In the genomic region with DNA sequence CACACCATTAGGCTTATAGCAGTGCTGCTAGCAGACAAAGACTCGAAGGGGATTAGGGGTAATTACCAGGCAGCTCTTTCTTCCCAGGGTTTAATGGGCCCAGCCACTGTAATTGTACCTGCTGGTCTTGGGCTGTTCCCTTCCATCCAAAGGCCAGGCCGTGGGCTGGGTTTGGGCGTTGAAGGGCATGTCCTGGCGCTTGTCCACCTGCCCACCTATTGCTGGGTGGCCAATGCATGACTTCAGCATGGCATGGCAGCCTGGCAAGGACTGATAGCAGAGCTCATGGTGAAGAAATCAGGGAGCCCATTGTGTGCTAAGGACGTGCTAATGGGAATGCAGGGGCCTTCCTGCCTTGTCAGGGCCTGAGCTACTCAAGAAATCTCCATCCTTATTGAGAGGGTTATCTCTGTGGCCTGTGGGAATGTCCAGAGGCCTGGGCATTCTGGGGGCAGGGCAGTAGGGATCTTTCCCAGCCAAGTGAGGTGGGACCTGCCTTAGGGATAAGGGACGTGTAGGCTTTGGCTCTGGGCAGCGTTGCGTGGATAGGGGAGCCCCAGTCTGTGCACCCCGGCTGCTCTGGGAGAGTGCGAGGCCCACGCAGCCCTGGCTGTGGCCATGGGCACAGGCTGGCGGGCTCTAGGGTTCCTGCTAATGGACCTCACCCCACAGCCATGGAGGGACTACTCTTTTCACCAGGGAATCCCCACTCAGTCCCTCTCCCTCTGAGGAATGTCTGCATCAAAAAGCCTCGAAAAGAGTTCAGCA, we compare ENCODE assay signal across 1 cellular context.
TF ChIP-seq lines count a peak whose summit lies in the region.

No MANE protein-coding gene starts in this region.

TF ChIP-seq in GM23338, 12 proteins besides CTCF, POLR2A, EP300 and RAD21 (continued from another document):
- TF ChIP-seq, protein P1, sequence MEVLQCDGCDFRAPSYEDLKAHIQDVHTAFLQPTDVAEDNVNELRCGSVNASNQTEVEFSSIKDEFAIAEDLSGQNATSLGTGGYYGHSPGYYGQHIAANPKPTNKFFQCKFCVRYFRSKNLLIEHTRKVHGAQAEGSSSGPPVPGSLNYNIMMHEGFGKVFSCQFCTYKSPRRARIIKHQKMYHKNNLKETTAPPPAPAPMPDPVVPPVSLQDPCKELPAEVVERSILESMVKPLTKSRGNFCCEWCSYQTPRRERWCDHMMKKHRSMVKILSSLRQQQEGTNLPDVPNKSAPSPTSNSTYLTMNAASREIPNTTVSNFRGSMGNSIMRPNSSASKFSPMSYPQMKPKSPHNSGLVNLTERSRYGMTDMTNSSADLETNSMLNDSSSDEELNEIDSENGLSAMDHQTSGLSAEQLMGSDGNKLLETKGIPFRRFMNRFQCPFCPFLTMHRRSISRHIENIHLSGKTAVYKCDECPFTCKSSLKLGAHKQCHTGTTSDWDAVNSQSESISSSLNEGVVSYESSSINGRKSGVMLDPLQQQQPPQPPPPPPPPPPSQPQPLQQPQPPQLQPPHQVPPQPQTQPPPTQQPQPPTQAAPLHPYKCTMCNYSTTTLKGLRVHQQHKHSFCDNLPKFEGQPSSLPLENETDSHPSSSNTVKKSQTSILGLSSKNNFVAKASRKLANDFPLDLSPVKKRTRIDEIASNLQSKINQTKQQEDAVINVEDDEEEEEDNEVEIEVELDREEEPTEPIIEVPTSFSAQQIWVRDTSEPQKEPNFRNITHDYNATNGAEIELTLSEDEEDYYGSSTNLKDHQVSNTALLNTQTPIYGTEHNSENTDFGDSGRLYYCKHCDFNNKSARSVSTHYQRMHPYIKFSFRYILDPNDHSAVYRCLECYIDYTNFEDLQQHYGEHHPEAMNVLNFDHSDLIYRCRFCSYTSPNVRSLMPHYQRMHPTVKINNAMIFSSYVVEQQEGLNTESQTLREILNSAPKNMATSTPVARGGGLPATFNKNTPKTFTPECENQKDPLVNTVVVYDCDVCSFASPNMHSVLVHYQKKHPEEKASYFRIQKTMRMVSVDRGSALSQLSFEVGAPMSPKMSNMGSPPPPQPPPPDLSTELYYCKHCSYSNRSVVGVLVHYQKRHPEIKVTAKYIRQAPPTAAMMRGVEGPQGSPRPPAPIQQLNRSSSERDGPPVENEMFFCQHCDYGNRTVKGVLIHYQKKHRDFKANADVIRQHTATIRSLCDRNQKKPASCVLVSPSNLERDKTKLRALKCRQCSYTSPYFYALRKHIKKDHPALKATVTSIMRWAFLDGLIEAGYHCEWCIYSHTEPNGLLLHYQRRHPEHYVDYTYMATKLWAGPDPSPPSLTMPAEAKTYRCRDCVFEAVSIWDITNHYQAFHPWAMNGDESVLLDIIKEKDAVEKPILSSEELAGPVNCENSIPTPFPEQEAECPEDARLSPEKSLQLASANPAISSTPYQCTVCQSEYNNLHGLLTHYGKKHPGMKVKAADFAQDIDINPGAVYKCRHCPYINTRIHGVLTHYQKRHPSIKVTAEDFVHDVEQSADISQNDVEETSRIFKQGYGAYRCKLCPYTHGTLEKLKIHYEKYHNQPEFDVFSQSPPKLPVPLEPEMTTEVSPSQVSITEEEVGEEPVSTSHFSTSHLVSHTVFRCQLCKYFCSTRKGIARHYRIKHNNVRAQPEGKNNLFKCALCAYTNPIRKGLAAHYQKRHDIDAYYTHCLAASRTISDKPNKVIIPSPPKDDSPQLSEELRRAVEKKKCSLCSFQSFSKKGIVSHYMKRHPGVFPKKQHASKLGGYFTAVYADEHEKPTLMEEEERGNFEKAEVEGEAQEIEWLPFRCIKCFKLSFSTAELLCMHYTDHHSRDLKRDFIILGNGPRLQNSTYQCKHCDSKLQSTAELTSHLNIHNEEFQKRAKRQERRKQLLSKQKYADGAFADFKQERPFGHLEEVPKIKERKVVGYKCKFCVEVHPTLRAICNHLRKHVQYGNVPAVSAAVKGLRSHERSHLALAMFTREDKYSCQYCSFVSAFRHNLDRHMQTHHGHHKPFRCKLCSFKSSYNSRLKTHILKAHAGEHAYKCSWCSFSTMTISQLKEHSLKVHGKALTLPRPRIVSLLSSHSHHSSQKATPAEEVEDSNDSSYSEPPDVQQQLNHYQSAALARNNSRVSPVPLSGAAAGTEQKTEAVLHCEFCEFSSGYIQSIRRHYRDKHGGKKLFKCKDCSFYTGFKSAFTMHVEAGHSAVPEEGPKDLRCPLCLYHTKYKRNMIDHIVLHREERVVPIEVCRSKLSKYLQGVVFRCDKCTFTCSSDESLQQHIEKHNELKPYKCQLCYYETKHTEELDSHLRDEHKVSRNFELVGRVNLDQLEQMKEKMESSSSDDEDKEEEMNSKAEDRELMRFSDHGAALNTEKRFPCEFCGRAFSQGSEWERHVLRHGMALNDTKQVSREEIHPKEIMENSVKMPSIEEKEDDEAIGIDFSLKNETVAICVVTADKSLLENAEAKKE (CRISPR knock-in tag; IDR thresholded peaks at IDR 0.05): no peak
- TF ChIP-seq, protein P2, sequence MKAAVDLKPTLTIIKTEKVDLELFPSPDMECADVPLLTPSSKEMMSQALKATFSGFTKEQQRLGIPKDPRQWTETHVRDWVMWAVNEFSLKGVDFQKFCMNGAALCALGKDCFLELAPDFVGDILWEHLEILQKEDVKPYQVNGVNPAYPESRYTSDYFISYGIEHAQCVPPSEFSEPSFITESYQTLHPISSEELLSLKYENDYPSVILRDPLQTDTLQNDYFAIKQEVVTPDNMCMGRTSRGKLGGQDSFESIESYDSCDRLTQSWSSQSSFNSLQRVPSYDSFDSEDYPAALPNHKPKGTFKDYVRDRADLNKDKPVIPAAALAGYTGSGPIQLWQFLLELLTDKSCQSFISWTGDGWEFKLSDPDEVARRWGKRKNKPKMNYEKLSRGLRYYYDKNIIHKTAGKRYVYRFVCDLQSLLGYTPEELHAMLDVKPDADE (IDR thresholded peaks at IDR 0.05): no peak
- TF ChIP-seq JUNB (IDR thresholded peaks at IDR 0.05; ENCODE audit: unreplicated experiment) (no peak), STAT1 (IDR thresholded peaks at IDR 0.05; ENCODE audit: unreplicated experiment) (no peak), ZNF331 (CRISPR knock-in tag; IDR thresholded peaks at IDR 0.05; ENCODE audit: low read depth) (no peak), NANOG (IDR thresholded peaks at IDR 0.05; ENCODE audit: borderline replicate concordance) (no peak), CREB1 (CRISPR knock-in tag; IDR thresholded peaks at IDR 0.05; ENCODE audit: low read depth) (no peak), ZNF114 (CRISPR knock-in tag; IDR thresholded peaks at IDR 0.05) (no peak)
- TF ChIP-seq, protein P3, sequence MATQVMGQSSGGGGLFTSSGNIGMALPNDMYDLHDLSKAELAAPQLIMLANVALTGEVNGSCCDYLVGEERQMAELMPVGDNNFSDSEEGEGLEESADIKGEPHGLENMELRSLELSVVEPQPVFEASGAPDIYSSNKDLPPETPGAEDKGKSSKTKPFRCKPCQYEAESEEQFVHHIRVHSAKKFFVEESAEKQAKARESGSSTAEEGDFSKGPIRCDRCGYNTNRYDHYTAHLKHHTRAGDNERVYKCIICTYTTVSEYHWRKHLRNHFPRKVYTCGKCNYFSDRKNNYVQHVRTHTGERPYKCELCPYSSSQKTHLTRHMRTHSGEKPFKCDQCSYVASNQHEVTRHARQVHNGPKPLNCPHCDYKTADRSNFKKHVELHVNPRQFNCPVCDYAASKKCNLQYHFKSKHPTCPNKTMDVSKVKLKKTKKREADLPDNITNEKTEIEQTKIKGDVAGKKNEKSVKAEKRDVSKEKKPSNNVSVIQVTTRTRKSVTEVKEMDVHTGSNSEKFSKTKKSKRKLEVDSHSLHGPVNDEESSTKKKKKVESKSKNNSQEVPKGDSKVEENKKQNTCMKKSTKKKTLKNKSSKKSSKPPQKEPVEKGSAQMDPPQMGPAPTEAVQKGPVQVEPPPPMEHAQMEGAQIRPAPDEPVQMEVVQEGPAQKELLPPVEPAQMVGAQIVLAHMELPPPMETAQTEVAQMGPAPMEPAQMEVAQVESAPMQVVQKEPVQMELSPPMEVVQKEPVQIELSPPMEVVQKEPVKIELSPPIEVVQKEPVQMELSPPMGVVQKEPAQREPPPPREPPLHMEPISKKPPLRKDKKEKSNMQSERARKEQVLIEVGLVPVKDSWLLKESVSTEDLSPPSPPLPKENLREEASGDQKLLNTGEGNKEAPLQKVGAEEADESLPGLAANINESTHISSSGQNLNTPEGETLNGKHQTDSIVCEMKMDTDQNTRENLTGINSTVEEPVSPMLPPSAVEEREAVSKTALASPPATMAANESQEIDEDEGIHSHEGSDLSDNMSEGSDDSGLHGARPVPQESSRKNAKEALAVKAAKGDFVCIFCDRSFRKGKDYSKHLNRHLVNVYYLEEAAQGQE (IDR thresholded peaks at IDR 0.05; ENCODE audit: unreplicated experiment): no peak
